Comparison of ENCODE assay signal across 33 cellular contexts in the genomic region with DNA sequence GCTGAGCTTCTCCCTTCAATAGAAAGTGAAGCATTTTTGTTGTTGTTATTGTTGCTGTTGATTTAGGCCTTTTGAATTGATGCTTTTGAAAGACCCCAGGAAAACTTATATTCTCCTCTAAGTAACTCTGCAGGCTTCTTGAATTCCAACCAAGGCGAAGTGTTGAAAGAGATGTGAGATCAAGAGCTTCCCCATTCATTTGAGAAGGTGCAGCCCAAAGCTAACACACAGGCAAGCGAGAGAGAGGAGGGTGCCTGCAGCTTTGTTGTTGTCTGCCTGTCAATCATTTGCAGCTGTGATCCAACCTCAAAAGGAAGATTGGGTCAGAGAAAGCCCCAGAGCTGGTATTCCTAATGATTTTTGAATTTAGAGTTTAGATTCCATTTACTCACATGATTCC.
"Had no signal": no experiment of that assay in that cellular context is flagged by ENCODE, and none has a peak within 500 bp of the region (broad histone marks: within the 10 kb centered on the region; RNA-seq: fewer than 3 reads in every experiment).

No MANE protein-coding gene starts in this region.

- H3K4me2 ChIP-seq: smooth muscle cell had no signal

- FAIRE-seq: islet of Langerhans, pancreas had no signal

- H3K36me3 Mint-ChIP-seq: activated CD8-positive, alpha-beta memory T cell treated with anti-CD3 and anti-CD28 coated beads, Interleukin-2, amount 10 ng/mL, durations not matched to agents 7 days and 5 days; activated naive CD8-positive, alpha-beta T cell treated with anti-CD3 and anti-CD28 coated beads for 36 hours; stimulated activated naive B cell treated with anti-CD40 and anti-IgM and Interleukin-4, amounts not matched to agents 10 μg/mL and 1 μg/mL and 100 μg/mL, for 72 hours had no signal

- H3K4me3 Mint-ChIP-seq: activated CD4-positive, alpha-beta T cell treated with anti-CD3 and anti-CD28 coated beads for 36 hours; activated CD8-positive, alpha-beta memory T cell treated with anti-CD3 and anti-CD28 coated beads, Interleukin-2, amount 10 ng/mL, durations not matched to agents 7 days and 5 days; activated CD8-positive, alpha-beta T cell treated with anti-CD3 and anti-CD28 coated beads, Interleukin-2, amount 10 ng/mL, durations not matched to agents 7 days and 5 days; activated naive CD8-positive, alpha-beta T cell treated with anti-CD3 and anti-CD28 coated beads for 36 hours; natural killer cell treated with Interleukin-12 subunit alpha and Interleukin-12 subunit beta and Interleukin-15 and Interleukin-18, amount 100 ng/mL, for 72 hours; stimulated activated naive B cell treated with anti-CD40 and anti-IgM and Interleukin-4, amounts not matched to agents 10 μg/mL and 1 μg/mL and 100 μg/mL, for 72 hours; T-helper 2 cell treated with Interferon-gamma antibody and Interleukin-4, amounts not matched to agents 5 μg/mL and 100 μg/mL, for 36 hours had no signal

- DNase-seq: activated CD4-positive, alpha-beta T cell treated with anti-CD3 and anti-CD28 coated beads for 36 hours; activated CD4-positive, CD25-positive, alpha-beta regulatory T cell; activated CD8-positive, alpha-beta memory T cell treated with anti-CD3 and anti-CD28 coated beads, Interleukin-2, amount 10 ng/mL, durations not matched to agents 7 days and 5 days; activated CD8-positive, alpha-beta T cell treated with anti-CD3 and anti-CD28 coated beads, Interleukin-2, amount 10 ng/mL, durations not matched to agents 7 days and 5 days; activated naive CD4-positive, alpha-beta T cell treated with Interleukin-2 at 50 U/mL for 16 hours; activated naive CD8-positive, alpha-beta T cell treated with anti-CD3 and anti-CD28 coated beads for 36 hours; activated T-cell treated with anti-CD3 and anti-CD28 coated beads, Interleukin-2, amount 50 U/mL, for 48 hours; adrenal gland; aorta; body of pancreas; cortex of kidney; foreskin keratinocyte; heart left ventricle; hypothalamus; left ventricle myocardium inferior; mucosa of descending colon; nucleus accumbens; pancreas; psoas muscle; stimulated activated CD4-positive, alpha-beta T cell treated with anti-CD3 and anti-CD28 coated beads, Interleukin-1b, Interleukin-23, amount 100 ng/mL, for 48 hours; stimulated activated naive B cell treated with anti-CD40 and anti-IgM and Interleukin-4, amounts not matched to agents 10 μg/mL and 1 μg/mL and 100 μg/mL, for 72 hours; stomach; T-helper 1 cell; thyroid gland; upper lobe of left lung had no signal

- H3K4me3 ChIP-seq: adrenal gland, body of pancreas, cardiac muscle cell, esophagus muscularis mucosa, heart left ventricle, left ventricle myocardium inferior, lung, mucosa of descending colon, pancreas, psoas muscle, right atrium auricular region, smooth muscle cell, stomach, thyroid gland, upper lobe of left lung had no signal

- H3K27me3 Mint-ChIP-seq: activated CD4-positive, alpha-beta T cell treated with anti-CD3 and anti-CD28 coated beads for 36 hours; activated CD8-positive, alpha-beta memory T cell treated with anti-CD3 and anti-CD28 coated beads, Interleukin-2, amount 10 ng/mL, durations not matched to agents 7 days and 5 days; activated naive CD8-positive, alpha-beta T cell treated with anti-CD3 and anti-CD28 coated beads for 36 hours; natural killer cell treated with Interleukin-12 subunit alpha and Interleukin-12 subunit beta and Interleukin-15 and Interleukin-18, amount 100 ng/mL, for 72 hours; stimulated activated naive B cell treated with anti-CD40 and anti-IgM and Interleukin-4, amounts not matched to agents 10 μg/mL and 1 μg/mL and 100 μg/mL, for 72 hours had no signal

- H3K27me3 ChIP-seq: adrenal gland, body of pancreas, cardiac muscle cell, esophagus muscularis mucosa, foreskin keratinocyte, heart left ventricle, pancreas, right atrium auricular region, stomach, thyroid gland, upper lobe of left lung had no signal

- H3K27ac ChIP-seq: adrenal gland, body of pancreas, cardiac muscle cell, esophagus muscularis mucosa, foreskin keratinocyte, heart left ventricle, left ventricle myocardium inferior, pancreas, psoas muscle, right atrium auricular region, stomach, thyroid gland, upper lobe of left lung had no signal

- H3K27ac Mint-ChIP-seq: activated CD4-positive, alpha-beta T cell treated with anti-CD3 and anti-CD28 coated beads for 36 hours; activated CD8-positive, alpha-beta memory T cell treated with anti-CD3 and anti-CD28 coated beads, Interleukin-2, amount 10 ng/mL, durations not matched to agents 7 days and 5 days; activated CD8-positive, alpha-beta T cell treated with anti-CD3 and anti-CD28 coated beads, Interleukin-2, amount 10 ng/mL, durations not matched to agents 7 days and 5 days; activated naive CD8-positive, alpha-beta T cell treated with anti-CD3 and anti-CD28 coated beads for 36 hours; natural killer cell treated with Interleukin-12 subunit alpha and Interleukin-12 subunit beta and Interleukin-15 and Interleukin-18, amount 100 ng/mL, for 72 hours; stimulated activated naive B cell treated with anti-CD40 and anti-IgM and Interleukin-4, amounts not matched to agents 10 μg/mL and 1 μg/mL and 100 μg/mL, for 72 hours; T-helper 2 cell treated with Interferon-gamma antibody and Interleukin-4, amounts not matched to agents 5 μg/mL and 100 μg/mL, for 36 hours had no signal

- H3K9me3 ChIP-seq: adrenal gland, body of pancreas, pancreas, psoas muscle, thyroid gland, upper lobe of left lung had no signal

- H3K4me1 Mint-ChIP-seq: activated CD4-positive, alpha-beta T cell treated with anti-CD3 and anti-CD28 coated beads for 36 hours; activated CD8-positive, alpha-beta memory T cell treated with anti-CD3 and anti-CD28 coated beads, Interleukin-2, amount 10 ng/mL, durations not matched to agents 7 days and 5 days; activated naive CD8-positive, alpha-beta T cell treated with anti-CD3 and anti-CD28 coated beads for 36 hours; stimulated activated naive B cell treated with anti-CD40 and anti-IgM and Interleukin-4, amounts not matched to agents 10 μg/mL and 1 μg/mL and 100 μg/mL, for 72 hours had no signal

- H3K36me3 ChIP-seq: adrenal gland, cardiac muscle cell, esophagus muscularis mucosa, heart left ventricle, left ventricle myocardium inferior, pancreas, right atrium auricular region, stomach, thyroid gland, upper lobe of left lung had no signal

- H3K4me1 ChIP-seq: adrenal gland, body of pancreas, esophagus muscularis mucosa, foreskin keratinocyte, heart left ventricle, left ventricle myocardium inferior, pancreas, psoas muscle, right atrium auricular region, stomach, thyroid gland, upper lobe of left lung had no signal
